ENCODE assay signal across 40 cellular contexts in the genomic region with DNA sequence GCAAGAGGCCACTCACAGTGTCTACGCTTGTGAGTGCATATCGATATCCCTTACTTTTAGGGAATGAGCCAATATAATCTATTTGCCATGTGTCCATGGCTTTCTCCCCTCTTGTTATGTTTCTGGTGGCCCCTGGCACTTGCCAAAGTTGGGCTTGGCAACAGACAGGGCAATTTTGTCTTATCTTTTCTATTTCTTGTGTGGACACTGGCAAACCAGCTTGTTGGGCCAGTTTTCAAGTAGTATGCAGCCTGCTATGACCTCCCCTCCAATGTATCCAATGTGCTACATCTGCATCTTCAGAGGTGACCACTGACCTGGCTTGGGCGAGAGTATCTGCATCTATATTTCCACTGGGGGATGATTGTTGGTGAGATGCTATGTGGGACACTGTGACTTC. TPM values are rescaled to one million over a fixed set of nuclear protein-coding genes. Genes with fewer than 3 reads are reported as not detected.
"Had no signal": no experiment of that assay in that cellular context is flagged by ENCODE, and none has a peak within 500 bp of the region (broad histone marks: within the 10 kb centered on the region; RNA-seq: fewer than 3 reads in every experiment).

No MANE protein-coding gene starts in this region.

- H3K4me1 Mint-ChIP-seq: activated B cell treated with CpG ODN at 0.5 μM for 24 hours; activated CD4-positive, alpha-beta T cell treated with anti-CD3 and anti-CD28 coated beads, Interleukin-2, amount 10 ng/mL, durations not matched to agents 24 days and 14 days; activated naive CD8-positive, alpha-beta T cell treated with anti-CD3 and anti-CD28 coated beads for 36 hours; activated T-helper 17 cell treated with anti-CD3 and anti-CD28 coated beads, Interleukin-2, amount 50 U/mL, for 72 hours; central memory CD8-positive, alpha-beta T cell; T-cell; T-helper 17 cell had no signal

- FAIRE-seq: astrocyte, bronchial epithelial cell, TTC549 had no signal

- DNase-seq: activated B cell treated with CpG ODN at 0.5 μM for 24 hours; activated CD4-positive, alpha-beta memory T cell treated with anti-CD3 and anti-CD28 coated beads for 36 hours; activated CD4-positive, alpha-beta T cell treated with anti-CD3 and anti-CD28 coated beads for 4 hours; activated CD4-positive, alpha-beta T cell treated with anti-CD3 and anti-CD28 coated beads, Interleukin-2, amount 10 ng/mL, durations not matched to agents 24 days and 14 days; activated CD4-positive, alpha-beta T cell treated with anti-CD3 and anti-CD28 coated beads, Interleukin-2, amount 50 U/mL, for 1 hour; activated CD4-positive, alpha-beta T cell treated with anti-CD3 and anti-CD28 coated beads, Interleukin-2, amount 50 U/mL, for 4 hours; activated CD4-positive, CD25-positive, alpha-beta regulatory T cell treated with anti-CD3 and anti-CD28 coated beads, Interleukin-2, amount 50 U/mL, for 72 hours; activated CD8-positive, alpha-beta memory T cell treated with anti-CD3 and anti-CD28 coated beads, Interleukin-2, amount 50 U/mL, for 4 hours; activated CD8-positive, alpha-beta T cell treated with anti-CD3 and anti-CD28 coated beads for 36 hours; activated effector memory CD4-positive, alpha-beta T cell treated with anti-CD3 and anti-CD28 coated beads, Interleukin-2, amount 50 U/mL, for 16 hours; activated gamma-delta T cell treated with Interleukin-2 at 50 U/mL for 16 hours; activated naive CD4-positive, alpha-beta T cell; activated naive CD4-positive, alpha-beta T cell treated with anti-CD3 and anti-CD28 coated beads for 36 hours; activated naive CD4-positive, alpha-beta T cell treated with anti-CD3 and anti-CD28 coated beads, Interleukin-2, amount 50 U/mL, for 16 hours; activated naive CD8-positive, alpha-beta T cell treated with anti-CD3 and anti-CD28 coated beads for 36 hours; activated T-cell treated with anti-CD3 and anti-CD28 coated beads for 4 hours; activated T-cell treated with anti-CD3 and anti-CD28 coated beads, Interleukin-2, amount 50 U/mL, for 1 hour; activated T-cell treated with anti-CD3 and anti-CD28 coated beads, Interleukin-2, amount 50 U/mL, for 4 hours; activated T-cell treated with anti-CD3 and anti-CD28 coated beads, Interleukin-2, amount 50 U/mL, for 72 hours; adrenal gland; amniotic stem cell; aorta; caudate nucleus; cerebellar nuclear complex; T-cell; T-helper 17 cell; T-helper 9 cell had no signal

- H3K27me3 Mint-ChIP-seq: activated B cell treated with CpG ODN at 0.5 μM for 24 hours; activated CD4-positive, alpha-beta memory T cell treated with anti-CD3 and anti-CD28 coated beads for 36 hours; activated CD4-positive, alpha-beta T cell treated with anti-CD3 and anti-CD28 coated beads, Interleukin-2, amount 10 ng/mL, durations not matched to agents 24 days and 14 days; activated CD8-positive, alpha-beta T cell treated with anti-CD3 and anti-CD28 coated beads for 36 hours; activated naive CD8-positive, alpha-beta T cell treated with anti-CD3 and anti-CD28 coated beads for 36 hours; activated T-helper 17 cell treated with anti-CD3 and anti-CD28 coated beads, Interleukin-2, amount 50 U/mL, for 72 hours; T-cell; T-helper 17 cell had no signal

- H3K4me3 ChIP-seq: adrenal gland, cardiac muscle cell had no signal

- H3K36me3 ChIP-seq: adrenal gland, cardiac muscle cell had no signal

- H3K27ac Mint-ChIP-seq: activated B cell treated with CpG ODN at 0.5 μM for 24 hours; activated CD4-positive, alpha-beta memory T cell treated with anti-CD3 and anti-CD28 coated beads for 36 hours; activated CD4-positive, alpha-beta T cell treated with anti-CD3 and anti-CD28 coated beads, Interleukin-2, amount 10 ng/mL, durations not matched to agents 24 days and 14 days; activated CD8-positive, alpha-beta T cell treated with anti-CD3 and anti-CD28 coated beads for 36 hours; activated naive CD4-positive, alpha-beta T cell treated with anti-CD3 and anti-CD28 coated beads for 36 hours; activated naive CD4-positive, alpha-beta T cell treated with anti-CD3 and anti-CD28 coated beads, Interleukin-2, amount 50 U/mL, for 72 hours; activated naive CD8-positive, alpha-beta T cell treated with anti-CD3 and anti-CD28 coated beads for 36 hours; activated T-cell treated with anti-CD3 and anti-CD28 coated beads, Interleukin-2, amount 50 U/mL, for 72 hours; activated T-helper 1 cell treated with anti-CD3 and anti-CD28 coated beads, Interleukin-12 subunit alpha, Interleukin-12 subunit beta, Interleukin-2, Interleukin-4 antibody, amounts not matched to agents 30 ng/mL and 10 ng/mL and 1 ng/mL, durations not matched to agents 14 hours and 24 hours and 36 hours; activated T-helper 17 cell treated with anti-CD3 and anti-CD28 coated beads, Interleukin-2, amount 50 U/mL, for 72 hours; brain; T-cell; T-helper 17 cell had no signal

- H3K9me3 Mint-ChIP-seq: activated B cell treated with CpG ODN at 0.5 μM for 24 hours; activated CD4-positive, alpha-beta memory T cell treated with anti-CD3 and anti-CD28 coated beads for 36 hours; activated CD4-positive, alpha-beta T cell treated with anti-CD3 and anti-CD28 coated beads, Interleukin-2, amount 10 ng/mL, durations not matched to agents 24 days and 14 days; activated CD8-positive, alpha-beta T cell treated with anti-CD3 and anti-CD28 coated beads for 36 hours; activated naive CD4-positive, alpha-beta T cell treated with anti-CD3 and anti-CD28 coated beads for 36 hours; activated naive CD4-positive, alpha-beta T cell treated with anti-CD3 and anti-CD28 coated beads, Interleukin-2, amount 50 U/mL, for 72 hours; activated naive CD8-positive, alpha-beta T cell treated with anti-CD3 and anti-CD28 coated beads for 36 hours; activated T-cell treated with anti-CD3 and anti-CD28 coated beads, Interleukin-2, amount 50 U/mL, for 4 hours; activated T-cell treated with anti-CD3 and anti-CD28 coated beads, Interleukin-2, amount 50 U/mL, for 72 hours; activated T-helper 1 cell treated with anti-CD3 and anti-CD28 coated beads, Interleukin-12 subunit alpha, Interleukin-12 subunit beta, Interleukin-2, Interleukin-4 antibody, amounts not matched to agents 30 ng/mL and 10 ng/mL and 1 ng/mL, durations not matched to agents 14 hours and 24 hours and 36 hours; activated T-helper 17 cell treated with anti-CD3 and anti-CD28 coated beads, Interleukin-2, amount 50 U/mL, for 72 hours; central memory CD8-positive, alpha-beta T cell; T-cell had no signal

- H3K36me3 Mint-ChIP-seq: activated CD4-positive, alpha-beta memory T cell treated with anti-CD3 and anti-CD28 coated beads for 36 hours; activated naive CD4-positive, alpha-beta T cell treated with anti-CD3 and anti-CD28 coated beads, Interleukin-2, amount 50 U/mL, for 72 hours; activated naive CD8-positive, alpha-beta T cell treated with anti-CD3 and anti-CD28 coated beads for 36 hours; brain; T-cell had no signal

- H3K9me3 ChIP-seq: adrenal gland had no signal

- H3K27ac ChIP-seq: adrenal gland, cardiac muscle cell, VCaP had no signal

- H3K4me3 Mint-ChIP-seq: activated B cell treated with CpG ODN at 0.5 μM for 24 hours; activated CD4-positive, alpha-beta memory T cell treated with anti-CD3 and anti-CD28 coated beads for 36 hours; activated CD4-positive, alpha-beta T cell treated with anti-CD3 and anti-CD28 coated beads, Interleukin-2, amount 10 ng/mL, durations not matched to agents 24 days and 14 days; activated CD8-positive, alpha-beta T cell treated with anti-CD3 and anti-CD28 coated beads for 36 hours; activated naive CD4-positive, alpha-beta T cell treated with anti-CD3 and anti-CD28 coated beads for 36 hours; activated naive CD8-positive, alpha-beta T cell treated with anti-CD3 and anti-CD28 coated beads for 36 hours; activated T-cell treated with anti-CD3 and anti-CD28 coated beads, Interleukin-2, amount 50 U/mL, for 4 hours; activated T-cell treated with anti-CD3 and anti-CD28 coated beads, Interleukin-2, amount 50 U/mL, for 72 hours; activated T-helper 1 cell treated with anti-CD3 and anti-CD28 coated beads, Interleukin-12 subunit alpha, Interleukin-12 subunit beta, Interleukin-2, Interleukin-4 antibody, amounts not matched to agents 30 ng/mL and 10 ng/mL and 1 ng/mL, durations not matched to agents 14 hours and 24 hours and 36 hours; activated T-helper 17 cell treated with anti-CD3 and anti-CD28 coated beads, Interleukin-2, amount 50 U/mL, for 72 hours; brain; central memory CD8-positive, alpha-beta T cell; T-cell; T-helper 17 cell had no signal

- H3K27me3 ChIP-seq: adrenal gland, cardiac muscle cell had no signal

RNA-seq across cellular contexts. Expression of a gene that starts 29.2 kb away (rescaled TPM):
- total RNA-seq: activated B cell treated with CpG ODN at 0.5 μM for 24 hours; activated CD4-positive, alpha-beta memory T cell treated with anti-CD3 and anti-CD28 coated beads for 36 hours; activated CD4-positive, alpha-beta T cell treated with anti-CD3 and anti-CD28 coated beads, Interleukin-2, amount 10 ng/mL, durations not matched to agents 24 days and 14 days; activated CD8-positive, alpha-beta memory T cell treated with anti-CD3 and anti-CD28 coated beads for 36 hours; activated CD8-positive, alpha-beta T cell treated with anti-CD3 and anti-CD28 coated beads for 36 hours; activated naive CD4-positive, alpha-beta T cell treated with anti-CD3 and anti-CD28 coated beads for 36 hours; activated naive CD4-positive, alpha-beta T cell treated with anti-CD3 and anti-CD28 coated beads, Interleukin-2, amount 50 U/mL, for 72 hours; activated naive CD8-positive, alpha-beta T cell treated with anti-CD3 and anti-CD28 coated beads for 36 hours; activated T-cell treated with anti-CD3 and anti-CD28 coated beads, Interleukin-2, amount 50 U/mL, for 4 hours; activated T-cell treated with anti-CD3 and anti-CD28 coated beads, Interleukin-2, amount 50 U/mL, for 72 hours; activated T-helper 1 cell treated with anti-CD3 and anti-CD28 coated beads, Interleukin-12 subunit alpha, Interleukin-12 subunit beta, Interleukin-2, Interleukin-4 antibody, amounts not matched to agents 30 ng/mL and 10 ng/mL and 1 ng/mL, durations not matched to agents 14 hours and 24 hours and 36 hours; activated T-helper 17 cell treated with anti-CD3 and anti-CD28 coated beads, Interleukin-2, amount 50 U/mL, for 72 hours; aorta; astrocyte; bronchial epithelial cell; cardiac muscle cell; T-cell; T-helper 1 cell treated with Interleukin-12 subunit alpha and Interleukin-12 subunit beta and Interleukin-4 antibody, amounts not matched to agents 30 ng/mL and 1 ng/mL, for 36 hours; T-helper 17 cell; T-helper 2 cell treated with Interferon-gamma antibody and Interleukin-4, amounts not matched to agents 100 ng/mL and 5 ng/mL, for 36 hours had no signal
